In the genomic region with DNA sequence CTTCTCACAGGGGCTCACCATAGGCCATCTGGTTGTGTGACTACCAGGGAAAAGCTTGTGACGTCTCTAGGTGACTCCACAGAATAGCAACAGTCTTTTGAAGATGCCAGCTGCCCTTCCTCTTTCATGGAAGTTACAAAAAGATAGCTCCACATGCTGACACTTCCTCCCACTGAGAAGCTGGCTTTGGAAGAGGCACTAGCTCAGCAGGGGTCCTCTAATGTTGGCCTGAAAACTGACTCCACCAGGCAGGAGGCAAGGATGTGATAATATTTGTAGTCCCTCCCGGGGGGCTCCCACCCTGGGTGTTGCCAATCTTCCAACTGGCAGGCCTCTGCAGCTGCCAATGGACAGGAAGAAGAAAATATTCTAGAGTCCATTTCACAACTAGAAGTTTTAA, we compare ENCODE assay signal across 23 cellular contexts.
DNase-seq lines count a peak whose midpoint lies in the region; ATAC-seq, FAIRE-seq and TF ChIP-seq lines count a peak whose summit lies in the region.
"Had no signal": no experiment of that assay in that cellular context is flagged by ENCODE, and none has a peak within 500 bp of the region (broad histone marks: within the 10 kb centered on the region; RNA-seq: fewer than 3 reads in every experiment).

No MANE protein-coding gene starts in this region.

- H3F3A ChIP-seq in GM23338 (replicated peaks; ENCODE audit: low read depth) = no peaks in the 10 kb centered on the region

- H3K4me2 ChIP-seq in BLaER1 (peak overlapping the region; percentile 71), GM23338 (no peak overlapping the region), H1 (ENCODE audit: insufficient read depth in 1 of 2, low read depth in 2 of 2, low read length in 2 of 2) (no peak overlapping the region)
- H3K4me2 ChIP-seq: neural progenitor cell had no signal

- H3K23ac ChIP-seq in H1 (ENCODE audit: insufficient read length) = no peak overlapping the region

- no peak overlapping the region for H3K4ac ChIP-seq in H1 (replicated peaks; ENCODE audit: insufficient read length, low read depth, low read length)

- H2BK5ac ChIP-seq in H1 (ENCODE audit: low read depth, low read length) = no peak overlapping the region

- H2BK20ac ChIP-seq in H1 (ENCODE audit: low read length) = no peak overlapping the region

- TF ChIP-seq EP300 in H1 (IDR thresholded peaks at IDR 0.05; ENCODE audit: borderline replicate concordance in 1 of 2, low read depth in 2 of 2, low read length in 2 of 2) = peak in 1 of 2 experiments; percentile 49; a peak in 1 of 3 replicates

- H3K9ac ChIP-seq in BLaER1 (no peak overlapping the region), H1 (replicated peaks in 1 of 4; ENCODE audit: extremely low read depth in 1 of 4, low read depth in 3 of 4, low read length in 3 of 4) (no peak overlapping the region)
- H3K9ac ChIP-seq: neural progenitor cell had no signal

- TF ChIP-seq CTCF in GM23338 (conservative IDR thresholded peaks at IDR 0.05; ENCODE audit: low read depth in 2 of 2) (no peak), H1 (IDR thresholded peaks at IDR 0.05; ENCODE audit: control extremely low read depth in 1 of 3, insufficient read depth in 1 of 3, low read depth in 1 of 3, low read length in 3 of 3) (no peak), omental fat pad (IDR thresholded peaks at IDR 0.05) (no peak)

- 46% methylated on average over 2 of the region's 2 CpGs; no CpG with 5 or more reads in 1 of the 2 experiments for WGBS in H1 (ENCODE audit: extremely low coverage in 1 of 2, insufficient coverage in 1 of 2, insufficient read length in 1 of 2, insufficient replicate concordance in 2 of 2, low coverage in 1 of 2, low lambda C conversion rate in 2 of 2, missing lambda C conversion rate in 1 of 2), 2 experiments

- H4K91ac ChIP-seq in H1 (replicated peaks; ENCODE audit: insufficient read length, low read length) = no peak overlapping the region

- peaks cover 36% of the 10 kb centered on the region for H3K4me1 Mint-ChIP-seq in GM23338
- H3K4me1 Mint-ChIP-seq: CD4-positive, alpha-beta memory T cell had no signal

- peaks cover 2% of the 10 kb centered on the region for H3K27me3 Mint-ChIP-seq in GM23338 (ENCODE audit: insufficient read depth, low read depth, poor library complexity)
- H3K27me3 Mint-ChIP-seq: CD4-positive, alpha-beta memory T cell had no signal

- no peak for TF ChIP-seq RAD21 in H1 (IDR thresholded peaks at IDR 0.05 in 1 of 2, conservative IDR thresholded peaks at IDR 0.05 in 1 of 2; ENCODE audit: low read depth in 2 of 2, low read length in 2 of 2)

- no peak overlapping the region for H3K4me3 ChIP-seq in BLaER1
- no peak overlapping the region for H3K4me3 ChIP-seq in GM23338
- H3K4me3 ChIP-seq in H1 (ENCODE audit: extremely low read depth in 1 of 4, insufficient read depth in 2 of 4, low read depth in 3 of 4, low read length in 4 of 4) = no peak overlapping the region; a peak in 1 of 8 replicates
- H3K4me3 ChIP-seq: breast epithelium, neural progenitor cell, skin epidermis, tibial nerve had no signal

- H3K27me3 ChIP-seq in BLaER1 (no peaks in the 10 kb centered on the region), GM23338 (ENCODE audit: insufficient read depth) (no peaks in the 10 kb centered on the region), H1 (replicated peaks in 1 of 4; ENCODE audit: control insufficient read depth in 3 of 4, extremely low read depth in 1 of 4, insufficient read depth in 3 of 4, low read length in 3 of 4) (no peaks in the 10 kb centered on the region)
- H3K27me3 ChIP-seq: breast epithelium, neural progenitor cell, tibial nerve had no signal

- DNase-seq in GM23338 (ENCODE audit: low spot score) = peak; percentile 21
- peak; percentile 15 for DNase-seq in NCI-H446 treated with DMSO at 0.1 percent for 48 hours (lab: John Stamatoyannopoulos, UW)
- no peak for DNase-seq in H1 (ENCODE audit: low read depth in 1 of 2, low spot score in 2 of 2)
- DNase-seq in omental fat pad (ENCODE audit: low spot score) = no peak
- DNase-seq in NCI-H1092 (lab: John Stamatoyannopoulos, UW) = no peak
- no peak for DNase-seq in islet precursor cell
- DNase-seq: activated CD4-positive, alpha-beta T cell treated with anti-CD3 and anti-CD28 coated beads, Interleukin-2, amount 50 U/mL, for 1 hour; activated CD8-positive, alpha-beta memory T cell treated with anti-CD3 and anti-CD28 coated beads, Interleukin-2, amount 50 U/mL, for 4 hours; activated effector memory CD4-positive, alpha-beta T cell treated with Interleukin-2 at 50 U/mL for 16 hours; CD4-positive, alpha-beta memory T cell; DMS79; GOT3; NCI-H187; NCI-H510A; stimulated activated CD4-positive, alpha-beta T cell treated with anti-CD3 and anti-CD28 coated beads, Interleukin-4, amount 100 ng/mL, for 1 hour; stimulated activated naive CD8-positive, alpha-beta T cell treated with anti-CD3 and anti-CD28 coated beads, Interleukin-15, Interleukin-2, amounts not matched to agents 100 U/mL and 50 U/mL, for 24 hours had no signal

- ATAC-seq in GM23338 = peak; percentile 53
- ATAC-seq in omental fat pad (ENCODE audit: low FRiP score) = no peak
- ATAC-seq: stimulated activated naive CD8-positive, alpha-beta T cell treated with anti-CD3 and anti-CD28 coated beads, Interleukin-15, Interleukin-2, amounts not matched to agents 100 U/mL and 50 U/mL, for 24 hours had no signal

- no peaks in the 10 kb centered on the region for H3K79me2 ChIP-seq in GM23338 (replicated peaks; ENCODE audit: insufficient read depth)
- no peaks in the 10 kb centered on the region for H3K79me2 ChIP-seq in H1 (ENCODE audit: control insufficient read depth in 1 of 2, insufficient read depth in 2 of 2, low read length in 2 of 2)

- 0 out of 3 replicates have a peak, but pooled peaks cover 2% of the 10 kb centered on the region for H3K36me3 Mint-ChIP-seq in GM23338 (ENCODE audit: low read depth)
- H3K36me3 Mint-ChIP-seq: CD4-positive, alpha-beta memory T cell; neural progenitor cell had no signal

- no peak overlapping the region for H2BK120ac ChIP-seq in H1 (replicated peaks; ENCODE audit: low read depth, low read length)

- H3K27ac ChIP-seq in BLaER1 (peak overlapping the region; percentile 57), GM23338 (ENCODE audit: low read depth) (no peak overlapping the region), H1 (ENCODE audit: low read depth, low read length) (no peak overlapping the region)
- H3K27ac ChIP-seq: breast epithelium, neural progenitor cell, skin epidermis, tibial nerve had no signal

- H3K79me1 ChIP-seq in H1 (ENCODE audit: low read depth, low read length) = no peaks in the 10 kb centered on the region

- CTCF ChIA-PET in H1 (lab: Charles Lee; ENCODE audit: partially characterized antibody) = interaction anchor here (0.9 to 1.3 kb wide), 3 partner anchors 27 to 680 kb away, joined by 3 read pairs; no protein-coding TSS in a partner anchor

- H3K9me3 Mint-ChIP-seq in GM23338 = no peaks in the 10 kb centered on the region; the same call in 2 of the 3 replicates

- H3K23me2 ChIP-seq in H1 (ENCODE audit: low read depth, low read length) = peaks cover 2% of the 10 kb centered on the region

- peak; percentile 13 for FAIRE-seq in H1 (lab: Jason Lieb, UNC)
- FAIRE-seq: endothelial cell of umbilical vein, GM12892 had no signal

- H4K20me1 ChIP-seq in BLaER1 (no peaks in the 10 kb centered on the region), GM23338 (replicated peaks; ENCODE audit: insufficient read depth) (no peaks in the 10 kb centered on the region), H1 (replicated peaks in 1 of 2; ENCODE audit: control insufficient read depth in 1 of 2, insufficient read depth in 2 of 2, low read length in 2 of 2) (no peaks in the 10 kb centered on the region)

- H3K4me1 ChIP-seq in BLaER1 (peaks cover 67% of the 10 kb centered on the region), GM23338 (ENCODE audit: insufficient read depth) (peaks cover 8% of the 10 kb centered on the region; the same call in 1 of the 2 replicates), H1 (replicated peaks in 1 of 4; ENCODE audit: control insufficient read depth in 3 of 4, insufficient read depth in 4 of 4, low read length in 3 of 4) (peaks cover 2 to 11% (median 6%) of the 10 kb centered on the region in 4 experiments; a peak in 3 of 7 replicates)
- H3K4me1 ChIP-seq: breast epithelium, tibial nerve had no signal

- no peak overlapping the region for H3K14ac ChIP-seq in H1 (ENCODE audit: insufficient read length)

- POLR2A ChIA-PET in H1 (lab: Charles Lee; ENCODE audit: partially characterized antibody) = no interaction called here

- H3K9me3 ChIP-seq in BLaER1 (peaks cover 16% of the 10 kb centered on the region), H1 (ENCODE audit: insufficient read depth in 2 of 2, low read depth in 1 of 2, low read length in 1 of 2) (no peaks in the 10 kb centered on the region)
- H3K9me3 ChIP-seq: breast epithelium, tibial nerve had no signal

- no peak for TF ChIP-seq POLR2A in H1 (IDR thresholded peaks at IDR 0.05; ENCODE audit: control extremely low read depth in 1 of 2, low read depth in 2 of 2, low read length in 2 of 2)

- no peak overlapping the region for H3K56ac ChIP-seq in H1 (replicated peaks; ENCODE audit: insufficient read length, low read depth, low read length)

- peaks cover 17% of the 10 kb centered on the region; the same call in 1 of the 2 replicates for H3K9me2 ChIP-seq in GM23338 (ENCODE audit: insufficient read depth)

- H2AK5ac ChIP-seq in H1 (ENCODE audit: low read depth, low read length) = no peak overlapping the region

- no peak overlapping the region for H3K4me3 Mint-ChIP-seq in GM23338
- H3K4me3 Mint-ChIP-seq: CD4-positive, alpha-beta memory T cell; neural progenitor cell had no signal

- H3K18ac ChIP-seq in H1 (ENCODE audit: extremely low read depth, low read length) = no peak overlapping the region

- H4K8ac ChIP-seq in H1 (ENCODE audit: extremely low read depth, insufficient read depth, low read length) = no peak overlapping the region

- H3K36me3 ChIP-seq in BLaER1 (no peaks in the 10 kb centered on the region), GM23338 (ENCODE audit: insufficient read depth) (no peaks in the 10 kb centered on the region), H1 (ENCODE audit: control insufficient read depth in 2 of 4, insufficient read depth in 4 of 4, low read length in 3 of 4) (no peaks in the 10 kb centered on the region; a peak in 1 of 8 replicates)
- H3K36me3 ChIP-seq: breast epithelium, neural progenitor cell, tibial nerve had no signal

- no peak overlapping the region for H2AFZ ChIP-seq in GM23338
- no peak overlapping the region for H2AFZ ChIP-seq in H1 (ENCODE audit: low read length)
- H2AFZ ChIP-seq: neural progenitor cell had no signal

- no peak overlapping the region for H4K5ac ChIP-seq in H1 (ENCODE audit: insufficient read length, low read depth, low read length)

- no peak overlapping the region for H2BK12ac ChIP-seq in H1 (ENCODE audit: low read depth, low read length)

- no peak overlapping the region for H2BK15ac ChIP-seq in H1 (ENCODE audit: low read length)

- peak overlapping the region; percentile 50 for H3K27ac Mint-ChIP-seq in GM23338
- H3K27ac Mint-ChIP-seq: CD4-positive, alpha-beta memory T cell; neural progenitor cell had no signal

TF ChIP-seq in H1, 55 proteins besides CTCF, POLR2A, EP300 and RAD21 (continues in another document):
- no peak for TF ChIP-seq YY1 (IDR thresholded peaks at IDR 0.05; ENCODE audit: low read depth, low read length)
- TF ChIP-seq HDAC2 (IDR thresholded peaks at IDR 0.05; ENCODE audit: borderline replicate concordance in 1 of 2, low read depth in 2 of 2, low read length in 2 of 2) = 0 out of 4 replicates have a peak, but pooled peaks of 1 of the 2 experiments have one; percentile 23

Comparison
In these comparisons a context has a peak if more than half of its experiments do, and no peak if none do; other contexts are left out.
1. DNase-seq: peak in GM23338 (single experiment) and NCI-H446 treated with DMSO at 0.1 percent for 48 hours (single experiment); none in H1 (0 of 2), omental fat pad (single experiment), NCI-H1092 (single experiment) and islet precursor cell (single experiment).